Comparison of ENCODE assay signal across 8 cellular contexts in the genomic region with DNA sequence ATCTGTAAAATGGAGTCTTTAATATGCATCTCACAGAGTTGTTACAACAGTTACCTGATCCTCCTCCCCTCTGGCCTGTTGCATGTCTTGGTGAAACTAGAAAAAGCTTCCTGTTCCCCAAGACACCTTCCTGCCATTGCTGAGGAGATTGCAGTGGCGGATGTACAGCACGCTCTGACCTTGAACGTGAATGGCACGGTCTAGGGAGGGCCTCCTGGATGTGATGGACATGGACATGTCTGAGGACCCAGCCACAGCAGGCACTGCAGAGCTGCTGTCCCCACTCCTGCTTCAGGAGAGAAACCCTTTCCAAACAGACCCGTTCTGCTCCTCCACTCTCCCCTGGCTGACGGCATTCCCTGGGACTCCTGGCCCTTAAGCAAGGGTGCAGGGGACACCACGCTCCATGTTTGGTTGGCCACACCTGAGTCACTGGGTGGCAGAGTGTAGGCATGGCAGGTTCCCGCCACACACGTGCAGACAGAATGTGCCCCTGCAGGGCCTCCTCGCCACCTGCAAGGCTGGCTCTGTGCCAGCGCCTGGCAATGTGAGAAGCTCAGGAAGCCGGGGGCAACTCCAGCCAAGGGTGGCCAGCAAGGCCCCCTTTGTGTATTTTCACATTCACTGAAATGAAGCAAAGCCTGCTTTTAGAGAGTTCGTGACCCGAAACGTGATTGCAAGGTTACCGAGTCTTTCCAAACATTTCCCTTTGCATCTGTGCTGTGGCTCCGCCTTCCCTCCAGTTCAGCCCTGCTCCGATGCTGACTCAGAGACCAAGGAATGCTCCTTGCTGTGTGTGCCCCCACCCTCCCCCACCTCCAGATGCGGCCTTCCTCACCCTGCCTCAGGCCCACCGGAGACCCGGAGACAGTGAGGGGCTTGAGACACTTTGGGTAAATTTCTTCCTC. TPM values are rescaled to one million over a fixed set of nuclear protein-coding genes. Genes with fewer than 3 reads are reported as not detected.
DNase-seq lines count a peak whose midpoint lies in the region; ATAC-seq and TF ChIP-seq lines count a peak whose summit lies in the region.

No MANE protein-coding gene starts in this region.

- H3K4me1 Mint-ChIP-seq in natural killer cell, result no peaks in the 10 kb centered on the region

- DNase-seq in HCEC 1CT, result peak; percentile 75
- DNase-seq in NCI-H748 (lab: John Stamatoyannopoulos, UW; ENCODE audit: unreplicated experiment), result peak; percentile 92
- DNase-seq in epidermal melanocyte (ENCODE audit: insufficient read length, low spot score), result peak; percentile 62
- DNase-seq in natural killer cell, result peak; percentile 6
- DNase-seq in NCI-H1436 (lab: John Stamatoyannopoulos, UW), result no peak
- DNase-seq in activated CD4-positive, alpha-beta T cell treated with anti-CD3 and anti-CD28 coated beads, Interleukin-2, amount 50 U/mL, for 4 hours, result no peak

- intact Hi-C loops in natural killer cell (cut with micrococcal nuclease), result no loop called here

- no peak for ATAC-seq in natural killer cell
- no peak for ATAC-seq in HG02852 (IDR thresholded peaks at IDR 0.05; ENCODE audit: unreplicated experiment)
- ATAC-seq in GM21447 (IDR thresholded peaks at IDR 0.05; ENCODE audit: unreplicated experiment), result no peak

- H3K36me3 Mint-ChIP-seq in natural killer cell, result no peaks in the 10 kb centered on the region

- no peak overlapping the region for H3K4me3 Mint-ChIP-seq in natural killer cell

- no peak for TF ChIP-seq CTCF in natural killer cell (IDR thresholded peaks at IDR 0.05)

- no peaks in the 10 kb centered on the region for H3K9me3 Mint-ChIP-seq in natural killer cell

- peaks cover 0 to 18% of the 10 kb centered on the region in 2 donors for H3K27me3 Mint-ChIP-seq in natural killer cell (ENCODE audit: low read depth in 2 of 2)

- no peak overlapping the region for H3K27ac Mint-ChIP-seq in natural killer cell

RNA-seq across cellular contexts. Expression of a gene that starts 46.0 kb away (rescaled TPM):
- not detected for total RNA-seq in natural killer cell

Comparison
In these comparisons a context has a peak if more than half of its experiments do, and no peak if none do; other contexts are left out.
1. DNase-seq: peak in HCEC 1CT (single experiment), NCI-H748 (single experiment), epidermal melanocyte (single experiment) and natural killer cell (single experiment); none in NCI-H1436 (single experiment) and activated CD4-positive, alpha-beta T cell treated with anti-CD3 and anti-CD28 coated beads, Interleukin-2, amount 50 U/mL, for 4 hours (0 of 2).